Comparison of ENCODE assay signal across 8 cellular contexts in the genomic region with DNA sequence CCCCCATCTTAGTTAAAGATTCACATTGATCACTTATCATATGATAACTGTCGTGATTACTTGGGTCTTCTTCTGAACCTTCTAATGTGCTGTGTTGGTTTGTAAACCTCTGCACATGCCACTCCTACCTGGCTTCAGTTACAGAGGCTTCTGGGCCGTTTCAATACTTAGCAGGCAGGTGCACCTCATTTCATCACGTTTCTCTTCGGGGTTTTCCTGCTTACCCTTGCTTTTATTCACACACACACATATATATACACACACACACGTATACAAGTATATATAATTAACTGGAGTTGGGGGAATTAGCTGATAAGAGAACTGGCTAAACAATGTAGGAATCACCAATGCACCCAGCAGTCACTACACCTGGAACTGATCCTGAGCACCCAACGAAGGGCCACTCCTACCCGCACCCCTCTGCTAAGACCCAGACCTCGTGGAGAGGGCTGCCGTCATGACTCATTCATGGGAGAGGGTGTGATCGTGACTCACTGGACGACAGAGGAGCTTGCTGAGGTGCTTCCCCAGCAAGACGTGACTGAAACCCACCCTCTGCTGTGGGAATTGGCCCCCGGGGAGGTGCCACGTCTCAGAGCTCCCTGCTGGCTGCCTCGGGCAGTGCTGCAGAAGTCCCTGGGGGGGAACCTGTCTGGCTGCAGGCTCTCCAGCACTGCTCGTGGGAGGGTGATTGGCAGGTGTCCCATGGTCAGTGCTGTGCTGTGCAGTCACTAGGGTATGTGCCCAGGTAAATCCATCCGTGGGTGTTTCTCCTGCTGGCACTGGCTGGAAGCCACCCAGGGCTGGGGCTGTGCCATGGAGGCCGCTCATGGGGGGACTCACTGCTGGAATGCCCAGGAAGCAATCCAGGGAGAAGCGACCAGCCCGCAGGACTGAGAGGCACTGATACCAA.
DNase-seq lines count a peak whose midpoint lies in the region; ATAC-seq and TF ChIP-seq lines count a peak whose summit lies in the region.
"Had no signal": no experiment of that assay in that cellular context is flagged by ENCODE, and none has a peak within 500 bp of the region (broad histone marks: within the 10 kb centered on the region; RNA-seq: fewer than 3 reads in every experiment).

No MANE protein-coding gene starts in this region.

- no peaks in the 10 kb centered on the region for H3K23me2 ChIP-seq in H9 (ENCODE audit: insufficient read length, low read depth, low read length, poor library complexity, severe bottlenecking)

- H3K9me3 ChIP-seq in H9 (ENCODE audit: control insufficient read depth, low read depth, low read length) = no peaks in the 10 kb centered on the region

- no peak overlapping the region for H3K9ac ChIP-seq in H9 (ENCODE audit: extremely low read depth, insufficient read length, low read length)

- no peak overlapping the region for H3K27ac Mint-ChIP-seq in H9

- no peak overlapping the region for H3K56ac ChIP-seq in H9 (ENCODE audit: insufficient read length, low read depth, low read length)

- ATAC-seq in GM18502 (IDR thresholded peaks at IDR 0.05; ENCODE audit: poor library complexity, unreplicated experiment) = peak; percentile 80

- no peak overlapping the region for H2BK15ac ChIP-seq in H9 (ENCODE audit: low read depth, low read length)

- H4K20me1 ChIP-seq in H9 (ENCODE audit: control insufficient read depth, insufficient read depth, insufficient read length) = no peaks in the 10 kb centered on the region

- H3K18ac ChIP-seq in H9 (ENCODE audit: insufficient read length, low read depth, low read length) = no peak overlapping the region

- no peak overlapping the region for H3K27ac ChIP-seq in H9 (ENCODE audit: insufficient read length, low read depth, low read length)
- H3K27ac ChIP-seq in RWPE1 = peak overlapping the region; percentile 62
- H3K27ac ChIP-seq: thoracic aorta had no signal

- H3K36me3 Mint-ChIP-seq in H9 (ENCODE audit: insufficient read depth in 1 of 3, low read depth in 3 of 3) = peaks cover 6 to 19% (median 16%) of the 10 kb centered on the region in 3 experiments; a peak in 6 of 7 replicates

- no peak overlapping the region for H3K23ac ChIP-seq in H9 (ENCODE audit: insufficient read length, low read depth, low read length)

- no peak overlapping the region for H3K4ac ChIP-seq in H9 (ENCODE audit: low read depth, low read length)

- H2BK120ac ChIP-seq in H9 (ENCODE audit: low read depth, low read length, poor library complexity, severe bottlenecking) = no peak overlapping the region

- no CpG with 5 or more reads among the region's 20 CpGs for WGBS in H9 (ENCODE audit: extremely low coverage, insufficient read length, low lambda C conversion rate)

- no peak overlapping the region for H2BK20ac ChIP-seq in H9 (ENCODE audit: low read depth, low read length, poor library complexity, severe bottlenecking)

- H3K79me1 ChIP-seq in H9 (ENCODE audit: insufficient read depth, low read depth, low read length, poor library complexity, severe bottlenecking) = no peaks in the 10 kb centered on the region

- no peaks in the 10 kb centered on the region for H3K4me1 ChIP-seq in H9 (ENCODE audit: insufficient read depth, low read length)

- H3K4me2 ChIP-seq in H9 (ENCODE audit: insufficient read depth, insufficient read length, low read length) = no peak overlapping the region

- H3K27me3 ChIP-seq in H9 (ENCODE audit: insufficient read depth, low read length) = no peaks in the 10 kb centered on the region

- no peaks in the 10 kb centered on the region; the same call in 1 of the 2 replicates for H3K27me3 Mint-ChIP-seq in H9 (ENCODE audit: low read depth)

- no peak overlapping the region for H3K4me3 Mint-ChIP-seq in H9

- H2AFZ ChIP-seq in H9 (ENCODE audit: low read length) = no peak overlapping the region

- POLR2A ChIA-PET in RWPE1 (lab: Yijun Ruan, JAX; ENCODE audit: low non-redundant PET) = no interaction called here

- no peak overlapping the region for H2AK5ac ChIP-seq in H9 (ENCODE audit: insufficient read length, low read length)

- H3T11ph ChIP-seq in H9 (ENCODE audit: low read length) = no peak overlapping the region

- no peak overlapping the region for H4K91ac ChIP-seq in H9 (ENCODE audit: insufficient read length, low read depth, low read length)

- peaks cover 10 to 15% of the 10 kb centered on the region in 2 experiments for H3K4me1 Mint-ChIP-seq in H9

- no peak overlapping the region for H4K8ac ChIP-seq in H9 (replicated peaks; ENCODE audit: insufficient read length, low read depth, low read length)

- TF ChIP-seq CTCF in H9 (conservative IDR thresholded peaks at IDR 0.05) (peak; percentile 37; the same call in 2 of the 3 replicates), RWPE1 (conservative IDR thresholded peaks at IDR 0.05; ENCODE audit: low read depth) (no peak)

- H4K5ac ChIP-seq in H9 (ENCODE audit: insufficient read length, low read depth, low read length) = no peak overlapping the region

- H3K79me2 ChIP-seq in H9 (ENCODE audit: insufficient read depth, low read length) = no peaks in the 10 kb centered on the region

- H3K14ac ChIP-seq in H9 (ENCODE audit: insufficient read depth, low read length) = no peak overlapping the region

- H3K9me3 Mint-ChIP-seq in H9 = peaks cover 10 to 20% of the 10 kb centered on the region in 2 experiments

- DNase-seq in H9 (no peak), RWPE1 (ENCODE audit: low spot score) (peak; percentile 85), iPS-NIHi7 (ENCODE audit: extremely low spot score) (peak; percentile 37), SHP77 treated with DMSO at 0.1 percent for 48 hours (lab: John Stamatoyannopoulos, UW) (no peak), NOMO-1 treated with DMSO at 0.1 percent for 48 hours (lab: John Stamatoyannopoulos, UW; ENCODE audit: unreplicated experiment) (no peak), SKM-1 treated with dmso at 0.1 percent for 144 hours (lab: John Stamatoyannopoulos, UW; ENCODE audit: unreplicated experiment) (no peak)

- no peak overlapping the region for H2BK12ac ChIP-seq in H9 (ENCODE audit: insufficient read length, low read depth, low read length)

- CTCF ChIA-PET in RWPE1 (lab: Yijun Ruan, JAX) = interaction anchor here (0.6 to 1.6 kb wide), 3 partner anchors 31 to 1014 kb away, joined by 3 to 4 read pairs (median 3); no protein-coding TSS in a partner anchor

- no peak overlapping the region for H2BK5ac ChIP-seq in H9 (ENCODE audit: insufficient read length, low read length)

Comparison
In these comparisons a context has a peak if more than half of its experiments do, and no peak if none do; other contexts are left out.
1. DNase-seq: peak in RWPE1 (single experiment) and iPS-NIHi7 (single experiment); none in H9 (single experiment), SHP77 treated with DMSO at 0.1 percent for 48 hours (single experiment), NOMO-1 treated with DMSO at 0.1 percent for 48 hours (single experiment) and SKM-1 treated with dmso at 0.1 percent for 144 hours (single experiment).